1 cellular context compared by ENCODE assay signal in the genomic region with DNA sequence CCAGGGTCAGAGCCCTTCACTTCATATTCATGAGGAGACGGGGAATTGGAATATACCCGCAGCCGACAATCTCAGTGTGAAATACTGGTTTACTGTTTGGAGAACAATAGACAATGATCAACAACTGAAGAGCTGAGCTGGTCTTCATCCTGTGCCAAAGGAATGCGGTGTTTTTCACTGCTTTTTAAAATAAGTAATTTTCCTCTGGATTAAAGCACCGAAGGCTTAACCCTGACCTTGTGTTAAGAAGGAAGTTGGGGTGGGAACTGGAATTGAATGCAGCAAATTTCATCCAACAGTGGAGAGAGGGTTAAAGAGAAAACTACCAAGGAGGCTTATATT.
TF ChIP-seq lines count a peak whose summit lies in the region.

A gene with protein sequence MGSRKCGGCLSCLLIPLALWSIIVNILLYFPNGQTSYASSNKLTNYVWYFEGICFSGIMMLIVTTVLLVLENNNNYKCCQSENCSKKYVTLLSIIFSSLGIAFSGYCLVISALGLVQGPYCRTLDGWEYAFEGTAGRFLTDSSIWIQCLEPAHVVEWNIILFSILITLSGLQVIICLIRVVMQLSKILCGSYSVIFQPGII (minus strand): TSS at position 119 of the 342 bp plus-strand sequence. CDS start 254 bp downstream, outside the sequence.

TF ChIP-seq in WTC11, 78 proteins besides CTCF, POLR2A, EP300 and RAD21 (continued from another document):
- TF ChIP-seq ZNF317 (CRISPR knock-in tag; IDR thresholded peaks at IDR 0.05; ENCODE audit: borderline replicate concordance, low read depth) = no peak
- no peak for TF ChIP-seq ZNF281 (CRISPR knock-in tag; IDR thresholded peaks at IDR 0.05)
